In genomic region chr20:22797103-22797502, GRCh38 we compare ENCODE assay signal across 30 cellular contexts.
DNase-seq lines count a peak whose midpoint lies in the region; ATAC-seq and TF ChIP-seq lines count a peak whose summit lies in the region.
"Had no signal": no experiment of that assay in that cellular context is flagged by ENCODE, and none has a peak within 500 bp of the region (broad histone marks: within the 10 kb centered on the region; RNA-seq: fewer than 3 reads in every experiment).

No MANE protein-coding gene starts in this region.

- H3K4me3 ChIP-seq in Caco-2 (ENCODE audit: low read depth, low read length) (no peak overlapping the region), BE2C (ENCODE audit: low read depth, low read length) (no peak overlapping the region)
- H3K4me3 ChIP-seq: adrenal gland; BLaER1 treated with 17β-estradiol and CSF1 and Interleukin-3, amounts not matched to agents 10 nM and 100 nM; SK-N-MC; skin epidermis had no signal

- no peaks in the 10 kb centered on the region for H3K27me3 Mint-ChIP-seq in Caco-2 (ENCODE audit: insufficient read depth, unreplicated experiment)
- H3K27me3 Mint-ChIP-seq in chondrocyte (ENCODE audit: low read depth): no peaks in the 10 kb centered on the region
- peaks cover 5% of the 10 kb centered on the region for H3K27me3 Mint-ChIP-seq in mesothelial cell of epicardium (ENCODE audit: low read depth)

- POLR2A ChIA-PET in Caco-2 (lab: Charles Lee): no interaction called here

- no TSS peak for BruUV-seq in Caco-2 (replicated peaks; lab: Mats Ljungman, UMichigan)

- H3K27me3 ChIP-seq in Caco-2 (replicated peaks; ENCODE audit: control insufficient read depth, insufficient read depth, low read length) (no peaks in the 10 kb centered on the region), BE2C (no peaks in the 10 kb centered on the region)
- H3K27me3 ChIP-seq: adrenal gland; BLaER1 treated with 17β-estradiol and CSF1 and Interleukin-3, amounts not matched to agents 10 nM and 100 nM had no signal

- peak overlapping the region; percentile 91 for H3K27ac Mint-ChIP-seq in Caco-2 (ENCODE audit: unreplicated experiment)
- peak overlapping the region; percentile 95 for H3K27ac Mint-ChIP-seq in chondrocyte (ENCODE audit: unreplicated experiment)
- peak overlapping the region; percentile 47 for H3K27ac Mint-ChIP-seq in mesothelial cell of epicardium
- no peak overlapping the region for H3K27ac Mint-ChIP-seq in stimulated activated effector memory CD8-positive, alpha-beta T cell treated with anti-CD3 and anti-CD28 coated beads, Interleukin-12 subunit alpha, Interleukin-12 subunit beta, amount 100 ng/mL, for 72 hours
- H3K27ac Mint-ChIP-seq: activated naive CD4-positive, alpha-beta T cell treated with anti-CD3 and anti-CD28 coated beads for 36 hours; activated T-helper 1 cell treated with anti-CD3 and anti-CD28 coated beads, Interleukin-12 subunit alpha, Interleukin-12 subunit beta, Interleukin-2, Interleukin-4 antibody, amounts not matched to agents 30 ng/mL and 10 ng/mL and 1 ng/mL, durations not matched to agents 14 hours and 24 hours and 36 hours; dendritic cell treated with granulocyte-macrophage colony-stimulating factor and Interleukin-4, amounts not matched to agents 40 ng/mL and 50 ng/mL, for 4 days; immature natural killer cell; naive thymus-derived CD8-positive, alpha-beta T cell; T-helper 1 cell treated with Interleukin-12 subunit alpha and Interleukin-12 subunit beta and Interleukin-4 antibody, amounts not matched to agents 30 μg/mL and 1 μg/mL, for 36 hours had no signal

- intact Hi-C loops in Caco-2 (cut with micrococcal nuclease; ENCODE audit: unreplicated experiment): no loop called here

- TF ChIP-seq CTCF in Caco-2 (IDR thresholded peaks at IDR 0.05; ENCODE audit: insufficient read depth in 1 of 2, low read depth in 1 of 2, low read length in 1 of 2, severe bottlenecking in 1 of 2, unreplicated experiment in 1 of 2): no peak
- TF ChIP-seq CTCF in chondrocyte (IDR thresholded peaks at IDR 0.05): no peak
- TF ChIP-seq CTCF in mesothelial cell of epicardium (IDR thresholded peaks at IDR 0.05; ENCODE audit: unreplicated experiment): no peak
- no peak for TF ChIP-seq CTCF in BE2C (IDR thresholded peaks at IDR 0.05; ENCODE audit: low read depth, low read length)

- H3K4me3 Mint-ChIP-seq in Caco-2 (ENCODE audit: unreplicated experiment) (no peak overlapping the region), chondrocyte (ENCODE audit: unreplicated experiment) (no peak overlapping the region), mesothelial cell of epicardium (no peak overlapping the region)
- no peak overlapping the region for H3K4me3 Mint-ChIP-seq in stimulated activated effector memory CD8-positive, alpha-beta T cell treated with anti-CD3 and anti-CD28 coated beads, Interleukin-12 subunit alpha, Interleukin-12 subunit beta, amount 100 ng/mL, for 72 hours
- H3K4me3 Mint-ChIP-seq: activated naive CD4-positive, alpha-beta T cell treated with anti-CD3 and anti-CD28 coated beads for 36 hours; activated T-helper 1 cell treated with anti-CD3 and anti-CD28 coated beads, Interleukin-12 subunit alpha, Interleukin-12 subunit beta, Interleukin-2, Interleukin-4 antibody, amounts not matched to agents 30 ng/mL and 10 ng/mL and 1 ng/mL, durations not matched to agents 14 hours and 24 hours and 36 hours; dendritic cell treated with granulocyte-macrophage colony-stimulating factor and Interleukin-4, amounts not matched to agents 40 ng/mL and 50 ng/mL, for 4 days; immature natural killer cell; naive thymus-derived CD8-positive, alpha-beta T cell; T-helper 1 cell treated with Interleukin-12 subunit alpha and Interleukin-12 subunit beta and Interleukin-4 antibody, amounts not matched to agents 30 μg/mL and 1 μg/mL, for 36 hours had no signal

- H3K4me1 Mint-ChIP-seq in Caco-2 (ENCODE audit: low read depth, unreplicated experiment) (peaks cover 35% of the 10 kb centered on the region), chondrocyte (ENCODE audit: low read depth) (peaks cover 69% of the 10 kb centered on the region), mesothelial cell of epicardium (peaks cover 41% of the 10 kb centered on the region)
- H3K4me1 Mint-ChIP-seq in stimulated activated effector memory CD8-positive, alpha-beta T cell treated with anti-CD3 and anti-CD28 coated beads, Interleukin-12 subunit alpha, Interleukin-12 subunit beta, amount 100 ng/mL, for 72 hours: no peaks in the 10 kb centered on the region
- H3K4me1 Mint-ChIP-seq: immature natural killer cell; naive thymus-derived CD8-positive, alpha-beta T cell had no signal

- H3K36me3 Mint-ChIP-seq in Caco-2 (ENCODE audit: insufficient read depth, unreplicated experiment) (peaks cover 5% of the 10 kb centered on the region), chondrocyte (ENCODE audit: low read depth) (no peaks in the 10 kb centered on the region), mesothelial cell of epicardium (no peaks in the 10 kb centered on the region)
- H3K36me3 Mint-ChIP-seq in stimulated activated effector memory CD8-positive, alpha-beta T cell treated with anti-CD3 and anti-CD28 coated beads, Interleukin-12 subunit alpha, Interleukin-12 subunit beta, amount 100 ng/mL, for 72 hours: no peaks in the 10 kb centered on the region
- H3K36me3 Mint-ChIP-seq: immature natural killer cell; naive thymus-derived CD8-positive, alpha-beta T cell had no signal

- H3K9me3 ChIP-seq in Caco-2 (no peaks in the 10 kb centered on the region), BE2C (no peaks in the 10 kb centered on the region; the same call in 1 of the 2 replicates)
- H3K9me3 ChIP-seq: adrenal gland; BLaER1 treated with 17β-estradiol and CSF1 and Interleukin-3, amounts not matched to agents 10 nM and 100 nM had no signal

- H3K36me3 ChIP-seq in Caco-2 (ENCODE audit: control insufficient read depth, insufficient read depth, low read length) (no peaks in the 10 kb centered on the region), BE2C (no peaks in the 10 kb centered on the region)
- H3K36me3 ChIP-seq: adrenal gland; BLaER1 treated with 17β-estradiol and CSF1 and Interleukin-3, amounts not matched to agents 10 nM and 100 nM had no signal

- peaks cover 59% of the 10 kb centered on the region for H3K4me1 ChIP-seq in Caco-2
- H3K4me1 ChIP-seq in BE2C: no peaks in the 10 kb centered on the region
- H3K4me1 ChIP-seq: adrenal gland had no signal

- ATAC-seq in stimulated activated effector memory CD8-positive, alpha-beta T cell treated with anti-CD3 and anti-CD28 coated beads, Interleukin-12 subunit alpha, Interleukin-12 subunit beta, amount 100 ng/mL, for 72 hours: no peak
- ATAC-seq: activated CD4-positive, CD25-positive, alpha-beta regulatory T cell treated with anti-CD3 and anti-CD28 coated beads, Interleukin-2, amount 50 U/mL, for 24 hours; naive thymus-derived CD8-positive, alpha-beta T cell had no signal

- CTCF ChIA-PET in Caco-2 (lab: Charles Lee): no interaction called here

- H3K9me3 Mint-ChIP-seq in Caco-2 (ENCODE audit: unreplicated experiment) (peaks cover 13% of the 10 kb centered on the region), chondrocyte (ENCODE audit: low read depth) (no peaks in the 10 kb centered on the region), mesothelial cell of epicardium (no peaks in the 10 kb centered on the region)
- H3K9me3 Mint-ChIP-seq in stimulated activated effector memory CD8-positive, alpha-beta T cell treated with anti-CD3 and anti-CD28 coated beads, Interleukin-12 subunit alpha, Interleukin-12 subunit beta, amount 100 ng/mL, for 72 hours: peaks cover 17% of the 10 kb centered on the region
- H3K9me3 Mint-ChIP-seq: activated naive CD4-positive, alpha-beta T cell treated with anti-CD3 and anti-CD28 coated beads for 36 hours; activated T-helper 1 cell treated with anti-CD3 and anti-CD28 coated beads, Interleukin-12 subunit alpha, Interleukin-12 subunit beta, Interleukin-2, Interleukin-4 antibody, amounts not matched to agents 30 ng/mL and 10 ng/mL and 1 ng/mL, durations not matched to agents 14 hours and 24 hours and 36 hours; dendritic cell treated with granulocyte-macrophage colony-stimulating factor and Interleukin-4, amounts not matched to agents 40 ng/mL and 50 ng/mL, for 4 days; T-helper 1 cell treated with Interleukin-12 subunit alpha and Interleukin-12 subunit beta and Interleukin-4 antibody, amounts not matched to agents 30 μg/mL and 1 μg/mL, for 36 hours had no signal

- DNase-seq in Caco-2 (no peak), NCI-H226 (peak; percentile 84), chondrocyte (ENCODE audit: low spot score) (no peak), mesothelial cell of epicardium (ENCODE audit: low spot score in 2 of 2, unreplicated experiment in 2 of 2) (no peak), SHP77 (lab: John Stamatoyannopoulos, UW) (no peak), BE2C (no peak), NCI-H187 (lab: John Stamatoyannopoulos, UW) (no peak)
- DNase-seq in stimulated activated effector memory CD8-positive, alpha-beta T cell treated with anti-CD3 and anti-CD28 coated beads, Interleukin-12 subunit alpha, Interleukin-12 subunit beta, amount 100 ng/mL, for 72 hours (ENCODE audit: low spot score in 2 of 2): no peak
- DNase-seq: activated CD4-positive, alpha-beta T cell treated with anti-CD3 and anti-CD28 coated beads, Interleukin-2, amount 50 U/mL, for 48 hours; activated naive CD4-positive, alpha-beta T cell treated with anti-CD3 and anti-CD28 coated beads for 36 hours; adrenal gland; caudate nucleus; HCEC 1CT; hypothalamus; immature natural killer cell; Karpas-422; left ventricle myocardium superior; midbrain; naive thymus-derived CD8-positive, alpha-beta T cell; NCI-H1694; NCI-H2171 treated with DMSO at 0.1 percent for 48 hours; NCI-H748 treated with DMSO at 0.1 percent for 48 hours; nucleus accumbens had no signal
